21 cellular contexts compared by ENCODE assay signal in genomic region chr20:33971147-33971775, GRCh38.
"Had no signal": no experiment of that assay in that cellular context is flagged by ENCODE, and none has a peak within 500 bp of the region (broad histone marks: within the 10 kb centered on the region; RNA-seq: fewer than 3 reads in every experiment).

No MANE protein-coding gene starts in this region.

- DNase-seq: activated B cell treated with CpG ODN at 0.5 μM for 24 hours; activated CD4-positive, alpha-beta T cell treated with anti-CD3 and anti-CD28 coated beads for 36 hours; activated CD4-positive, alpha-beta T cell treated with anti-CD3 and anti-CD28 coated beads, Interleukin-2, amount 50 U/mL, for 4 hours; activated CD8-positive, alpha-beta memory T cell treated with anti-CD3 and anti-CD28 coated beads for 24 hours; activated CD8-positive, alpha-beta memory T cell treated with anti-CD3 and anti-CD28 coated beads, Interleukin-2, amount 50 U/mL, for 4 hours; activated effector memory CD4-positive, alpha-beta T cell treated with Interleukin-2 at 50 U/mL for 16 hours; activated naive CD4-positive, alpha-beta T cell treated with anti-CD3 and anti-CD28 coated beads for 36 hours; activated T-cell treated with anti-CD3 and anti-CD28 coated beads, Interleukin-2, amount 50 U/mL, for 48 hours; foreskin melanocyte; hippocampal formation; kidney glomerular epithelial cell; left ventricle myocardium inferior; stomach; SW 1271; T-helper 17 cell; upper lobe of right lung had no signal

- ATAC-seq: activated CD4-positive, alpha-beta T cell treated with anti-CD3 and anti-CD28 coated beads for 36 hours; natural killer cell treated with Interleukin-12 subunit alpha and Interleukin-12 subunit beta and Interleukin-15 and Interleukin-18, amount 100 ng/mL, for 72 hours; T-helper 17 cell; upper lobe of right lung had no signal

- H3K4me3 ChIP-seq: left ventricle myocardium inferior, stomach, thoracic aorta, upper lobe of right lung had no signal

- H3K27me3 Mint-ChIP-seq: activated B cell treated with CpG ODN at 0.5 μM for 24 hours; activated CD4-positive, alpha-beta T cell treated with anti-CD3 and anti-CD28 coated beads for 36 hours; brain; progenitor cell of endocrine pancreas had no signal

- H3K36me3 ChIP-seq: left ventricle myocardium inferior, stomach, thoracic aorta, upper lobe of right lung had no signal

- H3K27me3 ChIP-seq: stomach, upper lobe of right lung had no signal

- H3K27ac ChIP-seq: left ventricle myocardium inferior, stomach, upper lobe of right lung had no signal

- H3K9me3 ChIP-seq: left ventricle myocardium inferior, thoracic aorta, upper lobe of right lung had no signal

- H3K36me3 Mint-ChIP-seq: brain; mesothelial cell of epicardium; natural killer cell treated with Interleukin-12 subunit alpha and Interleukin-12 subunit beta and Interleukin-15 and Interleukin-18, amount 100 ng/mL, for 72 hours had no signal

- H3K27ac Mint-ChIP-seq: activated B cell treated with CpG ODN at 0.5 μM for 24 hours; activated CD4-positive, alpha-beta T cell treated with anti-CD3 and anti-CD28 coated beads for 36 hours; activated naive CD4-positive, alpha-beta T cell treated with anti-CD3 and anti-CD28 coated beads for 36 hours; brain; mesothelial cell of epicardium; natural killer cell treated with Interleukin-12 subunit alpha and Interleukin-12 subunit beta and Interleukin-15 and Interleukin-18, amount 100 ng/mL, for 72 hours; progenitor cell of endocrine pancreas; T-helper 17 cell had no signal

- H3K4me1 Mint-ChIP-seq: activated B cell treated with CpG ODN at 0.5 μM for 24 hours, brain, mesothelial cell of epicardium, T-helper 17 cell had no signal

- H3K4me3 Mint-ChIP-seq: activated B cell treated with CpG ODN at 0.5 μM for 24 hours; activated CD4-positive, alpha-beta T cell treated with anti-CD3 and anti-CD28 coated beads for 36 hours; activated naive CD4-positive, alpha-beta T cell treated with anti-CD3 and anti-CD28 coated beads for 36 hours; brain; mesothelial cell of epicardium; natural killer cell treated with Interleukin-12 subunit alpha and Interleukin-12 subunit beta and Interleukin-15 and Interleukin-18, amount 100 ng/mL, for 72 hours; T-helper 17 cell had no signal

- H3K9me3 Mint-ChIP-seq: activated B cell treated with CpG ODN at 0.5 μM for 24 hours; activated naive CD4-positive, alpha-beta T cell treated with anti-CD3 and anti-CD28 coated beads for 36 hours; natural killer cell treated with Interleukin-12 subunit alpha and Interleukin-12 subunit beta and Interleukin-15 and Interleukin-18, amount 100 ng/mL, for 72 hours had no signal

- H3K4me1 ChIP-seq: left ventricle myocardium inferior, stomach, upper lobe of right lung had no signal
